ENCODE assay signal across 1 cellular context in the genomic region with DNA sequence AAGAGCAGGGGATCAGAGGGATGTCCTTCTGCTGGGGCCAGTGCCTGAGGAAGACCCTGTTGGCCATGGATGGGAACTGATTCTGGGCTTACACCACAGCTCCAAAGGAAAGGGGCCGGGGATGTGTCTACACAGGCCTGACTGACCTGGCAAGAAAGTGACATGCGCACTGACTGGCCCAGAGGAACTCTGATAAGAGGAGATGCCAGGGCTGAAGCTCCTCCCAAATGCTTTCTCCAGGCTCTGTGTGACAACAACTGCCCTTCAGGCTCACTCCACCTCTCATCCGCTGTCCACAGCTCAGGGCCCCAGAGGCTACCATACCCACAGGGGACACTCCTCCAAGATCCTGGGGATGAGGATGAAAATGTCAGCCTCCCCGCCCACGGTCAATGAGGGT.
TF ChIP-seq lines count a peak whose summit lies in the region.

No MANE protein-coding gene starts in this region.

TF ChIP-seq in GM12878, 131 proteins besides CTCF, POLR2A, EP300 and RAD21 (continued from another document):
- TF ChIP-seq LARP7 (IDR thresholded peaks at IDR 0.05) = no peak; the same call in 1 of the 2 replicates
- TF ChIP-seq, protein P1, sequence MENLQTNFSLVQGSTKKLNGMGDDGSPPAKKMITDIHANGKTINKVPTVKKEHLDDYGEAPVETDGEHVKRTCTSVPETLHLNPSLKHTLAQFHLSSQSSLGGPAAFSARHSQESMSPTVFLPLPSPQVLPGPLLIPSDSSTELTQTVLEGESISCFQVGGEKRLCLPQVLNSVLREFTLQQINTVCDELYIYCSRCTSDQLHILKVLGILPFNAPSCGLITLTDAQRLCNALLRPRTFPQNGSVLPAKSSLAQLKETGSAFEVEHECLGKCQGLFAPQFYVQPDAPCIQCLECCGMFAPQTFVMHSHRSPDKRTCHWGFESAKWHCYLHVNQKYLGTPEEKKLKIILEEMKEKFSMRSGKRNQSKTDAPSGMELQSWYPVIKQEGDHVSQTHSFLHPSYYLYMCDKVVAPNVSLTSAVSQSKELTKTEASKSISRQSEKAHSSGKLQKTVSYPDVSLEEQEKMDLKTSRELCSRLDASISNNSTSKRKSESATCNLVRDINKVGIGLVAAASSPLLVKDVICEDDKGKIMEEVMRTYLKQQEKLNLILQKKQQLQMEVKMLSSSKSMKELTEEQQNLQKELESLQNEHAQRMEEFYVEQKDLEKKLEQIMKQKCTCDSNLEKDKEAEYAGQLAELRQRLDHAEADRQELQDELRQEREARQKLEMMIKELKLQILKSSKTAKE (IDR thresholded peaks at IDR 0.05; ENCODE audit: low read depth, poor library complexity, severe bottlenecking) = no peak
TF ChIP-seq in GM12878: peak in this region for 2.
